Comparison of ENCODE assay signal across 1 cellular context in the genomic region with DNA sequence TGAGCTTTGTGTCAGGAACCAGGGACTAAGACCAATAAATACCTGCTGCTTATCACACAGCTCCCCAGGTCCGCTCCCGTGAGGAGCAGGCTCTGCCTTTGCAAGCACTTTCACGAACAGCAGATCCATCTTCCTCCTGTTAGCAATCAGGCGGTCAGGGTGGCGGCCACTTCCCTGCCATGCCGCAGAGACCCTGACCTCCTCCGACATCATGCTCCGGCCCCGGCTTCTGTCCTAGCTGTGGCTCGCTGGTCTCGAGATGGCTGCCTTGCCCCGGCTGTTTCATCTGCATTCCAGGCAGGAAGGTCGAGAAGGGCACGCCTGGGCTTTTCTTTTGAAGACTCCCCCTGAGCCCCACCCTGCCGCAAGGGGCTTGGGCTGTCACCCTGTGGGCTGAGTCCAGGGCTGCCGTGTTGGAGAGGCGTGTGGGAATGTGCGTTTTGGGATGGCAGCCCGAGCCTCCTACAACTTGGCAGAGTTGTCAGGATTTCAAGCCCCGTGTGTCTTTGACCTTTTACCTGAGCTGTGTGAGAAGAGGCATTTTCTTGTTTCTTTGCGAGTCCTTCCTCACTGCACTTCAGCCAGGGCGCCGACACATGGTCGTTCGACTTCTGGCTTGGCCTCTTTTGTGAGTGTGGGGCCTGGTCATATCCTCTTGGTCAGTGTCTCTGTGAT.
TF ChIP-seq lines count a peak whose summit lies in the region.

No MANE protein-coding gene starts in this region.

TF ChIP-seq in GM23338, 12 proteins besides CTCF, POLR2A, EP300 and RAD21 (continued from another document):
- TF ChIP-seq, protein P1, sequence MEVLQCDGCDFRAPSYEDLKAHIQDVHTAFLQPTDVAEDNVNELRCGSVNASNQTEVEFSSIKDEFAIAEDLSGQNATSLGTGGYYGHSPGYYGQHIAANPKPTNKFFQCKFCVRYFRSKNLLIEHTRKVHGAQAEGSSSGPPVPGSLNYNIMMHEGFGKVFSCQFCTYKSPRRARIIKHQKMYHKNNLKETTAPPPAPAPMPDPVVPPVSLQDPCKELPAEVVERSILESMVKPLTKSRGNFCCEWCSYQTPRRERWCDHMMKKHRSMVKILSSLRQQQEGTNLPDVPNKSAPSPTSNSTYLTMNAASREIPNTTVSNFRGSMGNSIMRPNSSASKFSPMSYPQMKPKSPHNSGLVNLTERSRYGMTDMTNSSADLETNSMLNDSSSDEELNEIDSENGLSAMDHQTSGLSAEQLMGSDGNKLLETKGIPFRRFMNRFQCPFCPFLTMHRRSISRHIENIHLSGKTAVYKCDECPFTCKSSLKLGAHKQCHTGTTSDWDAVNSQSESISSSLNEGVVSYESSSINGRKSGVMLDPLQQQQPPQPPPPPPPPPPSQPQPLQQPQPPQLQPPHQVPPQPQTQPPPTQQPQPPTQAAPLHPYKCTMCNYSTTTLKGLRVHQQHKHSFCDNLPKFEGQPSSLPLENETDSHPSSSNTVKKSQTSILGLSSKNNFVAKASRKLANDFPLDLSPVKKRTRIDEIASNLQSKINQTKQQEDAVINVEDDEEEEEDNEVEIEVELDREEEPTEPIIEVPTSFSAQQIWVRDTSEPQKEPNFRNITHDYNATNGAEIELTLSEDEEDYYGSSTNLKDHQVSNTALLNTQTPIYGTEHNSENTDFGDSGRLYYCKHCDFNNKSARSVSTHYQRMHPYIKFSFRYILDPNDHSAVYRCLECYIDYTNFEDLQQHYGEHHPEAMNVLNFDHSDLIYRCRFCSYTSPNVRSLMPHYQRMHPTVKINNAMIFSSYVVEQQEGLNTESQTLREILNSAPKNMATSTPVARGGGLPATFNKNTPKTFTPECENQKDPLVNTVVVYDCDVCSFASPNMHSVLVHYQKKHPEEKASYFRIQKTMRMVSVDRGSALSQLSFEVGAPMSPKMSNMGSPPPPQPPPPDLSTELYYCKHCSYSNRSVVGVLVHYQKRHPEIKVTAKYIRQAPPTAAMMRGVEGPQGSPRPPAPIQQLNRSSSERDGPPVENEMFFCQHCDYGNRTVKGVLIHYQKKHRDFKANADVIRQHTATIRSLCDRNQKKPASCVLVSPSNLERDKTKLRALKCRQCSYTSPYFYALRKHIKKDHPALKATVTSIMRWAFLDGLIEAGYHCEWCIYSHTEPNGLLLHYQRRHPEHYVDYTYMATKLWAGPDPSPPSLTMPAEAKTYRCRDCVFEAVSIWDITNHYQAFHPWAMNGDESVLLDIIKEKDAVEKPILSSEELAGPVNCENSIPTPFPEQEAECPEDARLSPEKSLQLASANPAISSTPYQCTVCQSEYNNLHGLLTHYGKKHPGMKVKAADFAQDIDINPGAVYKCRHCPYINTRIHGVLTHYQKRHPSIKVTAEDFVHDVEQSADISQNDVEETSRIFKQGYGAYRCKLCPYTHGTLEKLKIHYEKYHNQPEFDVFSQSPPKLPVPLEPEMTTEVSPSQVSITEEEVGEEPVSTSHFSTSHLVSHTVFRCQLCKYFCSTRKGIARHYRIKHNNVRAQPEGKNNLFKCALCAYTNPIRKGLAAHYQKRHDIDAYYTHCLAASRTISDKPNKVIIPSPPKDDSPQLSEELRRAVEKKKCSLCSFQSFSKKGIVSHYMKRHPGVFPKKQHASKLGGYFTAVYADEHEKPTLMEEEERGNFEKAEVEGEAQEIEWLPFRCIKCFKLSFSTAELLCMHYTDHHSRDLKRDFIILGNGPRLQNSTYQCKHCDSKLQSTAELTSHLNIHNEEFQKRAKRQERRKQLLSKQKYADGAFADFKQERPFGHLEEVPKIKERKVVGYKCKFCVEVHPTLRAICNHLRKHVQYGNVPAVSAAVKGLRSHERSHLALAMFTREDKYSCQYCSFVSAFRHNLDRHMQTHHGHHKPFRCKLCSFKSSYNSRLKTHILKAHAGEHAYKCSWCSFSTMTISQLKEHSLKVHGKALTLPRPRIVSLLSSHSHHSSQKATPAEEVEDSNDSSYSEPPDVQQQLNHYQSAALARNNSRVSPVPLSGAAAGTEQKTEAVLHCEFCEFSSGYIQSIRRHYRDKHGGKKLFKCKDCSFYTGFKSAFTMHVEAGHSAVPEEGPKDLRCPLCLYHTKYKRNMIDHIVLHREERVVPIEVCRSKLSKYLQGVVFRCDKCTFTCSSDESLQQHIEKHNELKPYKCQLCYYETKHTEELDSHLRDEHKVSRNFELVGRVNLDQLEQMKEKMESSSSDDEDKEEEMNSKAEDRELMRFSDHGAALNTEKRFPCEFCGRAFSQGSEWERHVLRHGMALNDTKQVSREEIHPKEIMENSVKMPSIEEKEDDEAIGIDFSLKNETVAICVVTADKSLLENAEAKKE (CRISPR knock-in tag; IDR thresholded peaks at IDR 0.05), result no peak
- TF ChIP-seq STAT1 (IDR thresholded peaks at IDR 0.05; ENCODE audit: unreplicated experiment) (no peak), ZNF114 (CRISPR knock-in tag; IDR thresholded peaks at IDR 0.05) (no peak), EZH2 (IDR thresholded peaks at IDR 0.05; ENCODE audit: low read depth, unreplicated experiment) (no peak), CREB1 (CRISPR knock-in tag; IDR thresholded peaks at IDR 0.05; ENCODE audit: low read depth) (no peak), EZH2phosphoT487 (IDR thresholded peaks at IDR 0.05; ENCODE audit: unreplicated experiment) (no peak), NANOG (IDR thresholded peaks at IDR 0.05; ENCODE audit: borderline replicate concordance) (no peak)
- TF ChIP-seq, protein P2, sequence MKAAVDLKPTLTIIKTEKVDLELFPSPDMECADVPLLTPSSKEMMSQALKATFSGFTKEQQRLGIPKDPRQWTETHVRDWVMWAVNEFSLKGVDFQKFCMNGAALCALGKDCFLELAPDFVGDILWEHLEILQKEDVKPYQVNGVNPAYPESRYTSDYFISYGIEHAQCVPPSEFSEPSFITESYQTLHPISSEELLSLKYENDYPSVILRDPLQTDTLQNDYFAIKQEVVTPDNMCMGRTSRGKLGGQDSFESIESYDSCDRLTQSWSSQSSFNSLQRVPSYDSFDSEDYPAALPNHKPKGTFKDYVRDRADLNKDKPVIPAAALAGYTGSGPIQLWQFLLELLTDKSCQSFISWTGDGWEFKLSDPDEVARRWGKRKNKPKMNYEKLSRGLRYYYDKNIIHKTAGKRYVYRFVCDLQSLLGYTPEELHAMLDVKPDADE (IDR thresholded peaks at IDR 0.05), result no peak
